Comparison of ENCODE assay signal across 31 cellular contexts in genomic region chrX:20481632-20482031, GRCh38.
"Had no signal": no experiment of that assay in that cellular context is flagged by ENCODE, and none has a peak within 500 bp of the region (broad histone marks: within the 10 kb centered on the region; RNA-seq: fewer than 3 reads in every experiment).

No MANE protein-coding gene starts in this region.

- H3K27ac ChIP-seq: colonic mucosa, epithelial cell of prostate, gastroesophageal sphincter, heart left ventricle, left lung, neutrophil, pancreas, right atrium auricular region, sigmoid colon, thoracic aorta, tibial nerve, upper lobe of left lung had no signal

- ATAC-seq: esophagus mucosa; gastroesophageal sphincter; heart left ventricle; left cardiac atrium; left lung; mucosa of descending colon; natural killer cell treated with Interleukin-12 subunit alpha and Interleukin-12 subunit beta and Interleukin-15 and Interleukin-18, amount 100 ng/mL, for 72 hours; pancreas; stimulated activated naive B cell treated with anti-CD40 and anti-IgM and Interleukin-4, amounts not matched to agents 10 μg/mL and 1 μg/mL and 100 μg/mL, for 72 hours had no signal

- H3K9me3 Mint-ChIP-seq: dendritic cell treated with granulocyte-macrophage colony-stimulating factor and Interleukin-4, amounts not matched to agents 40 ng/mL and 50 ng/mL, for 4 days; natural killer cell treated with Interleukin-12 subunit alpha and Interleukin-12 subunit beta and Interleukin-15 and Interleukin-18, amount 100 ng/mL, for 72 hours; stimulated activated naive B cell treated with anti-CD40 and anti-IgM and Interleukin-4, amounts not matched to agents 10 μg/mL and 1 μg/mL and 100 μg/mL, for 72 hours; stimulated activated naive CD8-positive, alpha-beta T cell treated with anti-CD3 and anti-CD28 coated beads, Interleukin-15, Interleukin-2, amounts not matched to agents 100 ng/mL and 50 ng/mL, for 24 hours had no signal

- H3K4me3 Mint-ChIP-seq: dendritic cell treated with granulocyte-macrophage colony-stimulating factor and Interleukin-4, amounts not matched to agents 40 ng/mL and 50 ng/mL, for 4 days; endodermal cell; mesothelial cell of epicardium; naive B cell; natural killer cell treated with Interleukin-12 subunit alpha and Interleukin-12 subunit beta and Interleukin-15 and Interleukin-18, amount 100 ng/mL, for 72 hours; neural crest cell; stimulated activated naive B cell treated with anti-CD40 and anti-IgM and Interleukin-4, amounts not matched to agents 10 μg/mL and 1 μg/mL and 100 μg/mL, for 72 hours; stimulated activated naive CD8-positive, alpha-beta T cell treated with anti-CD3 and anti-CD28 coated beads, Interleukin-15, Interleukin-2, amounts not matched to agents 100 ng/mL and 50 ng/mL, for 24 hours had no signal

- H3K27me3 Mint-ChIP-seq: dendritic cell treated with granulocyte-macrophage colony-stimulating factor and Interleukin-4, amounts not matched to agents 40 ng/mL and 50 ng/mL, for 4 days; stimulated activated naive CD8-positive, alpha-beta T cell treated with anti-CD3 and anti-CD28 coated beads, Interleukin-15, Interleukin-2, amounts not matched to agents 100 ng/mL and 50 ng/mL, for 24 hours had no signal

- H3K27ac Mint-ChIP-seq: dendritic cell treated with granulocyte-macrophage colony-stimulating factor and Interleukin-4, amounts not matched to agents 40 ng/mL and 50 ng/mL, for 4 days; endodermal cell; mesothelial cell of epicardium; natural killer cell treated with Interleukin-12 subunit alpha and Interleukin-12 subunit beta and Interleukin-15 and Interleukin-18, amount 100 ng/mL, for 72 hours; stimulated activated naive B cell treated with anti-CD40 and anti-IgM and Interleukin-4, amounts not matched to agents 10 μg/mL and 1 μg/mL and 100 μg/mL, for 72 hours; stimulated activated naive CD8-positive, alpha-beta T cell treated with anti-CD3 and anti-CD28 coated beads, Interleukin-15, Interleukin-2, amounts not matched to agents 100 ng/mL and 50 ng/mL, for 24 hours had no signal

- H3K27me3 ChIP-seq: colonic mucosa, gastroesophageal sphincter, left lung, neutrophil, right atrium auricular region, sigmoid colon, upper lobe of left lung had no signal

- FAIRE-seq: islet of Langerhans, pancreas, small intestine, urothelium cell line had no signal

- H3K36me3 ChIP-seq: colonic mucosa, gastroesophageal sphincter, heart left ventricle, left lung, neutrophil, pancreas, right atrium auricular region, sigmoid colon, thoracic aorta, tibial nerve, upper lobe of left lung had no signal

- H3K4me3 ChIP-seq: colonic mucosa, gastroesophageal sphincter, heart left ventricle, left lung, mucosa of descending colon, pancreas, right atrium auricular region, sigmoid colon, thoracic aorta, tibial nerve, upper lobe of left lung had no signal

- H3K9me3 ChIP-seq: colonic mucosa, gastroesophageal sphincter, left lung, mucosa of descending colon, neutrophil, pancreas, sigmoid colon, thoracic aorta, tibial nerve, upper lobe of left lung had no signal

- H3K4me1 Mint-ChIP-seq: endodermal cell; mesothelial cell of epicardium; naive B cell; neural crest cell; stimulated activated naive B cell treated with anti-CD40 and anti-IgM and Interleukin-4, amounts not matched to agents 10 μg/mL and 1 μg/mL and 100 μg/mL, for 72 hours had no signal

- H3K36me3 Mint-ChIP-seq: mesothelial cell of epicardium; naive B cell; natural killer cell treated with Interleukin-12 subunit alpha and Interleukin-12 subunit beta and Interleukin-15 and Interleukin-18, amount 100 ng/mL, for 72 hours; stimulated activated naive B cell treated with anti-CD40 and anti-IgM and Interleukin-4, amounts not matched to agents 10 μg/mL and 1 μg/mL and 100 μg/mL, for 72 hours had no signal

- H3K4me1 ChIP-seq: colonic mucosa, gastroesophageal sphincter, heart left ventricle, left lung, pancreas, right atrium auricular region, sigmoid colon, tibial nerve, upper lobe of left lung had no signal

- DNase-seq: colonic mucosa; effector CD8-positive, alpha-beta T cell; endodermal cell; heart left ventricle; hippocampal formation; left cardiac atrium; left lung; mesenchymal stem cell; mucosa of descending colon; naive B cell; pancreas; sigmoid colon; small intestine; stimulated activated CD4-positive, alpha-beta T cell treated with anti-CD3 and anti-CD28 coated beads, Interleukin-15, amount 100 ng/mL, for 24 hours; stimulated activated CD4-positive, alpha-beta T cell treated with anti-CD3 and anti-CD28 coated beads, Interleukin-2, amount 100 ng/mL, for 48 hours; stimulated activated naive B cell treated with anti-CD40 and anti-IgM and Interleukin-4, amounts not matched to agents 10 μg/mL and 1 μg/mL and 100 μg/mL, for 72 hours; upper lobe of left lung had no signal
